In genomic region chr4:26782830-26783202, GRCh38 we compare ENCODE assay signal across 20 cellular contexts.
DNase-seq lines count a peak whose midpoint lies in the region; ATAC-seq and TF ChIP-seq lines count a peak whose summit lies in the region.
"Had no signal": no experiment of that assay in that cellular context is flagged by ENCODE, and none has a peak within 500 bp of the region (broad histone marks: within the 10 kb centered on the region; RNA-seq: fewer than 3 reads in every experiment).

No MANE protein-coding gene starts in this region.

- no peaks in the 10 kb centered on the region for H3K36me3 ChIP-seq in RWPE2 (ENCODE audit: low read depth)
- H3K36me3 ChIP-seq in colonic mucosa, result no peaks in the 10 kb centered on the region
- H3K36me3 ChIP-seq in mucosa of descending colon (ENCODE audit: low read depth), result no peaks in the 10 kb centered on the region
- H3K36me3 ChIP-seq in BE2C, result no peaks in the 10 kb centered on the region
- H3K36me3 ChIP-seq in tibial artery, result no peaks in the 10 kb centered on the region

- no peak overlapping the region for H3K4me3 ChIP-seq in RWPE2 (ENCODE audit: severe bottlenecking)
- no peak overlapping the region for H3K4me3 ChIP-seq in colonic mucosa
- no peak overlapping the region for H3K4me3 ChIP-seq in mucosa of descending colon
- H3K4me3 ChIP-seq in BE2C (ENCODE audit: low read depth, low read length), result no peak overlapping the region
- H3K4me3 ChIP-seq in tibial artery, result no peak overlapping the region
- H3K4me3 ChIP-seq: SK-N-MC had no signal

- ATAC-seq in RWPE2 (ENCODE audit: low read depth) (no peak), mucosa of descending colon (peak; percentile 87)
- ATAC-seq: CD8-positive, alpha-beta T cell; HepG2 had no signal

- DNase-seq in RWPE2 (ENCODE audit: low spot score) (no peak), colonic mucosa (no peak), mucosa of descending colon (no peak), BE2C (no peak), tibial artery (no peak), NCI-H1092 (lab: John Stamatoyannopoulos, UW) (no peak)
- no peak for DNase-seq in stimulated activated CD4-positive, alpha-beta T cell treated with anti-CD3 and anti-CD28 coated beads, Interleukin-4, amount 100 ng/mL, for 4 hours
- DNase-seq: C1 segment of cervical spinal cord; CD8-positive, alpha-beta T cell; GOT3; HCEC 1CT; NCI-H1105 treated with DMSO at 0.1 percent for 48 hours; NCI-H2081; NCI-H2171; NCI-H446; NCI-H526; SHP77 treated with DMSO at 0.1 percent for 48 hours had no signal

- H3K9me3 ChIP-seq in RWPE2 (ENCODE audit: severe bottlenecking) (no peaks in the 10 kb centered on the region), colonic mucosa (no peaks in the 10 kb centered on the region), mucosa of descending colon (no peaks in the 10 kb centered on the region), BE2C (no peaks in the 10 kb centered on the region), tibial artery (no peaks in the 10 kb centered on the region)

- H3K27ac ChIP-seq in RWPE2 (ENCODE audit: poor library complexity, severe bottlenecking), result peak overlapping the region; percentile 96
- peak overlapping the region; percentile 0 for H3K27ac ChIP-seq in colonic mucosa
- H3K27ac ChIP-seq in tibial artery, result no peak overlapping the region
- H3K27ac ChIP-seq: HL-60, SK-N-MC had no signal

- intact Hi-C loops in colonic mucosa (cut with DNase I), result no loop called here
- intact Hi-C loops in mucosa of descending colon (cut with DNase I, micrococcal nuclease), result no loop called here
- intact Hi-C loops in tibial artery (cut with DNase I; ENCODE audit: low total_unique reads), result no loop called here

- no peak overlapping the region for H3K9ac ChIP-seq in colonic mucosa (ENCODE audit: low read depth in 2 of 2, low read length in 2 of 2)

- H3K4me1 ChIP-seq in RWPE2 (ENCODE audit: insufficient read depth, poor library complexity, severe bottlenecking), result peaks cover 54% of the 10 kb centered on the region
- no peaks in the 10 kb centered on the region for H3K4me1 ChIP-seq in colonic mucosa
- H3K4me1 ChIP-seq in mucosa of descending colon (ENCODE audit: low read depth), result peaks cover 6% of the 10 kb centered on the region
- peaks cover 7% of the 10 kb centered on the region for H3K4me1 ChIP-seq in BE2C
- H3K4me1 ChIP-seq in tibial artery, result peaks cover 0 to 7% (median 5%) of the 10 kb centered on the region in 4 donors

- H3K27me3 ChIP-seq in RWPE2 (ENCODE audit: insufficient read depth, poor library complexity, severe bottlenecking) (no peaks in the 10 kb centered on the region), colonic mucosa (no peaks in the 10 kb centered on the region), BE2C (no peaks in the 10 kb centered on the region), tibial artery (no peaks in the 10 kb centered on the region)

- TF ChIP-seq CTCF in RWPE2 (IDR thresholded peaks at IDR 0.05; ENCODE audit: poor library complexity, severe bottlenecking) (no peak), colonic mucosa (IDR thresholded peaks at IDR 0.05) (no peak), mucosa of descending colon (IDR thresholded peaks at IDR 0.05) (no peak), BE2C (IDR thresholded peaks at IDR 0.05; ENCODE audit: low read depth, low read length) (no peak), tibial artery (IDR thresholded peaks at IDR 0.05) (no peak)

Comparison
In these comparisons a context has a peak if more than half of its experiments do, and no peak if none do; other contexts are left out.
1. H3K27ac ChIP-seq: peak in RWPE2 (single experiment) and colonic mucosa (single experiment); none in tibial artery (0 of 2).